In the genomic region with DNA sequence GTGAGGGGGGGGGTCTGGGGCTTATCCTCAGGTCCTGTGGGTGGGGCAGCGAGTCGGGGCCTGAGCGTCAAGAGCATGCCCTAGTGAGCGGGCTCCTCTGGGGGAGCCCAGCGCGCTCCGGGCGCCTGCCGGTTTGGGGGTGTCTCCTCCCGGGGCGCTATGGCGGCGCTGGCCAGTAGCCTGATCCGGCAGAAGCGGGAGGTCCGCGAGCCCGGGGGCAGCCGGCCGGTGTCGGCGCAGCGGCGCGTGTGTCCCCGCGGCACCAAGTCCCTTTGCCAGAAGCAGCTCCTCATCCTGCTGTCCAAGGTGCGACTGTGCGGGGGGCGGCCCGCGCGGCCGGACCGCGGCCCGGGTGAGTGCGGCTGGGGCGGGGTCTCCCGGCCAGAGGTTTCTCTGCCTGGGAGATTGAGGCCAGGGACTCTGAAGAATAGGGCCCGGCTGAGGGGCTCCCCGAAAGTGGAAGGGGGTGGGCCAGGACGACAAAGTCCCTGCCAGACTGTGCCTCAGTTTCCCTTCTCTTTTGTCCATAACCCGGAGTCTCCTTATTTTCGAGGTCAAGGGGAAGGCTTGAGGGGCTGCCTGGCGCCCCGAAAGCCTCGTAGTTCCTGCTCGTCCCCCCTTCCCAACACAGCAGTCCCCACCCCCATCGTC, we compare ENCODE assay signal across 8 cellular contexts. TPM values are rescaled to one million over a fixed set of nuclear protein-coding genes. Genes with fewer than 3 reads are reported as not detected.
DNase-seq lines count a peak whose midpoint lies in the region; ATAC-seq, FAIRE-seq and TF ChIP-seq lines count a peak whose summit lies in the region.

Gene FGF11, plus strand, starts transcription at position 51 of the 651 bp plus-strand sequence. Its CDS starts 109 bp downstream, at position 160.

- H3K36me3 ChIP-seq in RWPE2 (ENCODE audit: low read depth) = no peaks in the 10 kb centered on the region
- H3K36me3 ChIP-seq in fibroblast of lung (ENCODE audit: control insufficient read depth, insufficient read depth, low read length) = no peaks in the 10 kb centered on the region
- no peaks in the 10 kb centered on the region for H3K36me3 ChIP-seq in pancreas

- no peaks in the 10 kb centered on the region for H4K20me1 ChIP-seq in fibroblast of lung (ENCODE audit: control insufficient read depth, extremely low read depth, insufficient read depth, low read length)

- H3K27me3 ChIP-seq in RWPE2 (ENCODE audit: insufficient read depth, poor library complexity, severe bottlenecking) (no peaks in the 10 kb centered on the region), fibroblast of lung (ENCODE audit: control insufficient read depth, insufficient read depth, low read length) (peaks cover 25% of the 10 kb centered on the region), pancreas (no peaks in the 10 kb centered on the region)

- H3K9me3 Mint-ChIP-seq in Calu3 (ENCODE audit: low read depth, unreplicated experiment) = no peaks in the 10 kb centered on the region

- no peak within 1 kb of the TSS for H3K9ac ChIP-seq in fibroblast of lung (ENCODE audit: insufficient read depth, low read length)

- H3K4me2 ChIP-seq in fibroblast of lung (ENCODE audit: extremely low read depth, insufficient read depth, low read length) = peak within 1 kb of the TSS; percentile 92

- no peaks in the 10 kb centered on the region for H3K79me2 ChIP-seq in fibroblast of lung (ENCODE audit: control insufficient read depth, insufficient read depth, low read length)

- FAIRE-seq in pancreas (lab: Jason Lieb, UNC) = no peak

- TF ChIP-seq CTCF in Calu3 (IDR thresholded peaks at IDR 0.05; ENCODE audit: unreplicated experiment) (no peak), RWPE2 (IDR thresholded peaks at IDR 0.05; ENCODE audit: poor library complexity, severe bottlenecking) (no peak), fibroblast of lung (conservative IDR thresholded peaks at IDR 0.05 in 1 of 2, IDR thresholded peaks at IDR 0.05 in 1 of 2; ENCODE audit: low read depth in 1 of 2, low read length in 2 of 2) (no peak), pancreas (IDR thresholded peaks at IDR 0.05) (no peak)

- CTCF ChIA-PET in Calu3 (lab: Charles Lee) = no interaction called here

- peak within 1 kb of the TSS; percentile 72 for H3K4me3 Mint-ChIP-seq in Calu3 (ENCODE audit: low read depth, unreplicated experiment)

- DNase-seq in Calu3 (no peak), RWPE2 (ENCODE audit: low spot score) (no peak), fibroblast of lung (ENCODE audit: low read depth in 2 of 2) (no peak), pancreas (no peak), epidermal melanocyte (ENCODE audit: insufficient read length, low spot score) (no peak), SW480 (ENCODE audit: low spot score) (no peak)
- DNase-seq in NK-92 treated with Interleukin-12 subunit alpha and Interleukin-12 subunit beta, amount 100 ng/mL, for 24 hours (lab: John Stamatoyannopoulos, UW) = no peak

- peak within 1 kb of the TSS; percentile 82 for H3K27ac ChIP-seq in RWPE2 (ENCODE audit: poor library complexity, severe bottlenecking)
- H3K27ac ChIP-seq in fibroblast of lung (ENCODE audit: insufficient read depth, low read length) = no peak within 1 kb of the TSS
- no peak within 1 kb of the TSS for H3K27ac ChIP-seq in pancreas

- H2AFZ ChIP-seq in fibroblast of lung (ENCODE audit: low read length) = no peak within 1 kb of the TSS

- BruUV-seq in Calu3 (replicated peaks; lab: Mats Ljungman, UMichigan) = no TSS peak

- H3K9me3 ChIP-seq in RWPE2 (ENCODE audit: severe bottlenecking) = no peaks in the 10 kb centered on the region
- no peaks in the 10 kb centered on the region for H3K9me3 ChIP-seq in fibroblast of lung (ENCODE audit: control insufficient read depth, insufficient read depth, low read depth, low read length)
- no peaks in the 10 kb centered on the region for H3K9me3 ChIP-seq in pancreas

- intact Hi-C loops in Calu3 (cut with micrococcal nuclease; ENCODE audit: unreplicated experiment) (loop anchor here (5.0 kb wide), 3 partner anchors 38 to 123 kb away; partner anchors contain the start of genes KCTD11, SENP3 and ZBTB4), pancreas (cut with DNase I) (loop anchor here in 2 of 3 donors (5.0 to 10.0 kb wide), 2 partner anchors 38 to 85 kb away; partner anchors contain the start of genes KCTD11 (in 2 of the 2), TMEM95 (in 2 of the 2) and ZBTB4 (in 2 of the 2))

- peak within 1 kb of the TSS; percentile 44 for H3K4me3 ChIP-seq in RWPE2 (ENCODE audit: severe bottlenecking)
- H3K4me3 ChIP-seq in fibroblast of lung (replicated peaks in 1 of 4; ENCODE audit: control extremely low read depth in 1 of 4, insufficient read depth in 1 of 4, low read depth in 3 of 4, low read length in 4 of 4) = peak within 1 kb of the TSS; percentile 21 to 52 (median 35)
- peak within 1 kb of the TSS; percentile 2 to 45 (median 26) for H3K4me3 ChIP-seq in pancreas

- no peak for ATAC-seq in RWPE2 (ENCODE audit: low read depth)
- no peak for ATAC-seq in pancreas
- ATAC-seq in HG03469 (IDR thresholded peaks at IDR 0.05; ENCODE audit: unreplicated experiment) = no peak

- 6 to 9% methylated on average over 32 to 50 of the region's 50 CpGs for WGBS in pancreas, 2 donors

- H3K27ac Mint-ChIP-seq in Calu3 (ENCODE audit: unreplicated experiment) = peak within 1 kb of the TSS; percentile 72

- peaks cover 7% of the 10 kb centered on the region for H3K4me1 Mint-ChIP-seq in Calu3 (ENCODE audit: low read depth, unreplicated experiment)

- H3K27me3 Mint-ChIP-seq in Calu3 (ENCODE audit: unreplicated experiment) = peaks cover 62% of the 10 kb centered on the region

- peaks cover 17% of the 10 kb centered on the region for H3K4me1 ChIP-seq in RWPE2 (ENCODE audit: insufficient read depth, poor library complexity, severe bottlenecking)
- H3K4me1 ChIP-seq in fibroblast of lung (ENCODE audit: control insufficient read depth, extremely low read depth, insufficient read depth, low read length) = peaks cover 17% of the 10 kb centered on the region
- peaks cover 5 to 18% (median 11%) of the 10 kb centered on the region in 3 donors for H3K4me1 ChIP-seq in pancreas

- H3K36me3 Mint-ChIP-seq in Calu3 (ENCODE audit: insufficient read depth, unreplicated experiment) = peaks cover 38% of the 10 kb centered on the region

RNA-seq across cellular contexts. Expression of gene FGF11, which starts in this region (rescaled TPM):
- total RNA-seq in Calu3 (2022) (1.2 and 2.1 TPM in 2 replicates), fibroblast of lung (0.33 and 1.3 TPM in 2 replicates), pancreas (1 to 10 TPM in 1 of 6 donors, under 1 TPM in 5; 0.09 to 1.1 (median 0.31) TPM)
- polyA plus RNA-seq in fibroblast of lung (0.43 and 0.87 TPM in 2 replicates), pancreas (under 1 TPM; 0.61 to 0.65 TPM)
- polyA plus RNA-seq in fibroblast of lung (2012) = 0.44 and 0.79 TPM in 2 replicates
- 0.43 and 5.0 TPM in 2 replicates for polyA minus RNA-seq in fibroblast of lung (ENCODE audit: low replicate concordance)
